Comparison of ENCODE assay signal across 22 cellular contexts in genomic region chr9:107710988-107711387, GRCh38.
DNase-seq lines count a peak whose midpoint lies in the region; FAIRE-seq and TF ChIP-seq lines count a peak whose summit lies in the region.
"Had no signal": no experiment of that assay in that cellular context is flagged by ENCODE, and none has a peak within 500 bp of the region (broad histone marks: within the 10 kb centered on the region; RNA-seq: fewer than 3 reads in every experiment).

No MANE protein-coding gene starts in this region.

- in situ Hi-C loops in G401 (cut with HindIII; ENCODE audit: low sequenced_read_pairs), result no loop called here
- in situ Hi-C loops in GM13976 (cut with MboI; ENCODE audit: low sequenced_read_pairs, unreplicated experiment), result no loop called here

- 85% methylated on average over 2 of the region's 2 CpGs for WGBS in hepatocyte (ENCODE audit: low lambda C conversion rate, missing lambda C conversion rate)
- WGBS in stomach, 5 donors, result 64 to 80% (median 77%) methylated on average over 2 of the region's 2 CpGs

- H3K9me2 ChIP-seq in hepatocyte (replicated peaks; ENCODE audit: insufficient read depth), result no peaks in the 10 kb centered on the region

- no peaks in the 10 kb centered on the region for H3K36me3 ChIP-seq in bronchial epithelial cell (ENCODE audit: control insufficient read depth, insufficient read depth, low read length)
- no peaks in the 10 kb centered on the region for H3K36me3 ChIP-seq in hepatocyte (replicated peaks; ENCODE audit: insufficient read depth, low read depth)
- H3K36me3 ChIP-seq in stomach, result no peaks in the 10 kb centered on the region
- H3K36me3 ChIP-seq: gastroesophageal sphincter, right atrium auricular region, suprapubic skin, uterus, WERI-Rb-1 had no signal

- H3K9me3 ChIP-seq in hepatocyte (ENCODE audit: low read depth), result no peaks in the 10 kb centered on the region
- no peaks in the 10 kb centered on the region for H3K9me3 ChIP-seq in stomach
- H3K9me3 ChIP-seq: Caco-2, gastroesophageal sphincter, right atrium auricular region, suprapubic skin, uterus had no signal

- H3K27ac ChIP-seq in hepatocyte (peak overlapping the region; percentile 47), stomach (no peak overlapping the region)
- H3K27ac ChIP-seq: gastroesophageal sphincter, parathyroid adenoma, suprapubic skin, uterus, WERI-Rb-1 had no signal

- TF ChIP-seq EP300 in stomach (IDR thresholded peaks at IDR 0.05), result no peak

- no peak for FAIRE-seq in bronchial epithelial cell (lab: Jason Lieb, UNC)

- peaks cover 3% of the 10 kb centered on the region for H3K4me1 ChIP-seq in hepatocyte (ENCODE audit: insufficient read depth)
- peaks cover 0 to 7% (median 0%) of the 10 kb centered on the region in 4 donors for H3K4me1 ChIP-seq in stomach
- H3K4me1 ChIP-seq: Caco-2, gastroesophageal sphincter, parathyroid adenoma, uterus had no signal

- peak; percentile 93 for DNase-seq in G401 (ENCODE audit: low spot score)
- peak; percentile 20 for DNase-seq in NCI-H446 treated with DMSO at 0.1 percent for 48 hours (lab: John Stamatoyannopoulos, UW)
- peak; percentile 21 for DNase-seq in bronchial epithelial cell (ENCODE audit: low read depth)
- no peak for DNase-seq in hepatocyte (ENCODE audit: low spot score)
- DNase-seq in stomach, result no peak
- DNase-seq in activated CD4-positive, CD25-positive, alpha-beta regulatory T cell (lab: John Stamatoyannopoulos, UW), result no peak
- DNase-seq in GM13976 (ENCODE audit: low spot score), result no peak
- no peak for DNase-seq in AML-193 (lab: John Stamatoyannopoulos, UW)
- DNase-seq: activated CD8-positive, alpha-beta memory T cell treated with anti-CD3 and anti-CD28 coated beads, Interleukin-2, amount 50 U/mL, for 4 hours; Caco-2; effector memory CD4-positive, alpha-beta T cell; hypothalamus; NCI-H1417; RPMI8226; stimulated activated CD4-positive, alpha-beta T cell treated with anti-CD3 and anti-CD28 coated beads, Interleukin-4, amount 100 ng/mL, for 1 hour; T-helper 9 cell; WERI-Rb-1 had no signal

- intact Hi-C loops in stomach (cut with DNase I; ENCODE audit: low total_unique reads), result no loop called here

- H3K4me3 ChIP-seq in bronchial epithelial cell (ENCODE audit: low read depth, low read length) (no peak overlapping the region), hepatocyte (no peak overlapping the region), stomach (no peak overlapping the region)
- H3K4me3 ChIP-seq: gastroesophageal sphincter, right atrium auricular region, suprapubic skin, uterus had no signal

- TF ChIP-seq CTCF in bronchial epithelial cell (IDR thresholded peaks at IDR 0.05; ENCODE audit: insufficient read depth, low read length, severe bottlenecking) (no peak), hepatocyte (IDR thresholded peaks at IDR 0.05; ENCODE audit: poor library complexity) (no peak), stomach (IDR thresholded peaks at IDR 0.05) (no peak), GM13976 (IDR thresholded peaks at IDR 0.05; ENCODE audit: borderline replicate concordance, control extremely low read depth, extremely low read depth, insufficient read depth, missing control alignments) (no peak)

- no peak for TF ChIP-seq POLR2A in stomach (IDR thresholded peaks at IDR 0.05)

- H3K27me3 ChIP-seq in bronchial epithelial cell (ENCODE audit: control insufficient read depth, insufficient read depth, low read length) (no peaks in the 10 kb centered on the region), hepatocyte (no peaks in the 10 kb centered on the region), stomach (no peaks in the 10 kb centered on the region)
- H3K27me3 ChIP-seq: gastroesophageal sphincter, right atrium auricular region, suprapubic skin, uterus had no signal

- no peak overlapping the region for H3K4me2 ChIP-seq in hepatocyte

- H4K20me1 ChIP-seq in hepatocyte (ENCODE audit: insufficient read depth, poor library complexity, severe bottlenecking), result no peaks in the 10 kb centered on the region

- H2AFZ ChIP-seq in hepatocyte, result no peak overlapping the region
- H2AFZ ChIP-seq: parathyroid adenoma had no signal

- no peaks in the 10 kb centered on the region for H3K79me2 ChIP-seq in hepatocyte
- H3K79me2 ChIP-seq: parathyroid adenoma had no signal

Comparison
In these comparisons a context has a peak if more than half of its experiments do, and no peak if none do; other contexts are left out.
1. DNase-seq: peak in G401 (single experiment), NCI-H446 treated with DMSO at 0.1 percent for 48 hours (single experiment) and bronchial epithelial cell (single experiment); none in hepatocyte (single experiment), stomach (single experiment), activated CD4-positive, CD25-positive, alpha-beta regulatory T cell (0 of 4), GM13976 (single experiment) and AML-193 (0 of 2).